1 cellular context compared by ENCODE assay signal in genomic region chr9:123318192-123318591, GRCh38.
TF ChIP-seq lines count a peak whose summit lies in the region.

No MANE protein-coding gene starts in this region.

TF ChIP-seq in GM23338, 12 proteins besides CTCF, POLR2A, EP300 and RAD21 (continued from another document):
- TF ChIP-seq ZNF462 (CRISPR knock-in tag; IDR thresholded peaks at IDR 0.05) = no peak
- TF ChIP-seq NANOG (IDR thresholded peaks at IDR 0.05; ENCODE audit: borderline replicate concordance) = no peak
- TF ChIP-seq POLR2AphosphoS5 (IDR thresholded peaks at IDR 0.05; ENCODE audit: low read depth) = no peak
